Comparison of ENCODE assay signal across 22 cellular contexts in genomic region chr17:41532947-41533570, GRCh38. TPM values are rescaled to one million over a fixed set of nuclear protein-coding genes. Genes with fewer than 3 reads are reported as not detected.
DNase-seq lines count a peak whose midpoint lies in the region; ATAC-seq and TF ChIP-seq lines count a peak whose summit lies in the region.
"Had no signal": no experiment of that assay in that cellular context is flagged by ENCODE, and none has a peak within 500 bp of the region (broad histone marks: within the 10 kb centered on the region; RNA-seq: fewer than 3 reads in every experiment).

No MANE protein-coding gene starts in this region.

- H3K4me1 Mint-ChIP-seq in Calu3 (ENCODE audit: low read depth, unreplicated experiment) (peaks cover 88% of the 10 kb centered on the region), neural crest cell (no peaks in the 10 kb centered on the region)

- H3K36me3 Mint-ChIP-seq in Calu3 (ENCODE audit: insufficient read depth, unreplicated experiment) (peaks cover 31% of the 10 kb centered on the region), neural crest cell (ENCODE audit: low read depth) (no peaks in the 10 kb centered on the region)
- H3K36me3 Mint-ChIP-seq: CD4-positive, CD25-positive, alpha-beta regulatory T cell; T-cell had no signal

- no peak for DNase-seq in Calu3
- DNase-seq in neural crest cell (ENCODE audit: low read depth, low spot score): no peak
- DNase-seq in BE2C: no peak
- DNase-seq in stimulated activated CD4-positive, alpha-beta T cell treated with anti-CD3 and anti-CD28 coated beads, Interleukin-1b, Interleukin-23, amount 100 ng/mL, for 48 hours: no peak
- DNase-seq: ACHN; AML-193; Caco-2; CD4-positive, CD25-positive, alpha-beta regulatory T cell; Karpas-422; MM.1S; NCI-H1105; NCI-H1694; NCI-H510A; NCI-H82; SHP77; SK-N-SH; T-cell had no signal

- peaks cover 59% of the 10 kb centered on the region for H3K4me1 ChIP-seq in BE2C

- H3K4me3 ChIP-seq in BE2C (ENCODE audit: low read depth, low read length): no peak overlapping the region
- H3K4me3 ChIP-seq: GM23338 had no signal

- H3K4me3 Mint-ChIP-seq in Calu3 (ENCODE audit: low read depth, unreplicated experiment) (no peak overlapping the region), neural crest cell (no peak overlapping the region)
- H3K4me3 Mint-ChIP-seq: CD4-positive, CD25-positive, alpha-beta regulatory T cell; GM23338; T-cell had no signal

- intact Hi-C loops in Calu3 (cut with micrococcal nuclease; ENCODE audit: unreplicated experiment): no loop called here

- peak; percentile 31 for ATAC-seq in esophagus mucosa
- ATAC-seq in GM21529 (IDR thresholded peaks at IDR 0.05; ENCODE audit: unreplicated experiment): no peak
- no peak for ATAC-seq in GM21576 (IDR thresholded peaks at IDR 0.05; ENCODE audit: unreplicated experiment)
- ATAC-seq: GM23338, T-cell had no signal

- H3K27me3 Mint-ChIP-seq in Calu3 (ENCODE audit: unreplicated experiment): no peaks in the 10 kb centered on the region
- peaks cover 57% of the 10 kb centered on the region for H3K27me3 Mint-ChIP-seq in neural crest cell (ENCODE audit: low read depth)

- no peaks in the 10 kb centered on the region for H3K9me3 ChIP-seq in BE2C
- H3K9me3 ChIP-seq: SK-N-SH had no signal

- H3K27me3 ChIP-seq in BE2C: no peaks in the 10 kb centered on the region

- TF ChIP-seq RAD21 in Ishikawa (IDR thresholded peaks at IDR 0.05; ENCODE audit: low read depth): no peak

- no TSS peak for BruUV-seq in Calu3 (replicated peaks; lab: Mats Ljungman, UMichigan)

- TF ChIP-seq EP300 in Ishikawa (IDR thresholded peaks at IDR 0.05; ENCODE audit: borderline replicate concordance): no peak

- H3K9me3 Mint-ChIP-seq in Calu3 (ENCODE audit: low read depth, unreplicated experiment) (no peaks in the 10 kb centered on the region), neural crest cell (no peaks in the 10 kb centered on the region)
- H3K9me3 Mint-ChIP-seq: GM23338, T-cell had no signal

- CTCF ChIA-PET in Calu3 (lab: Charles Lee): interaction anchor here (0.6 to 19.2 kb wide), 6 partner anchors 8 to 130 kb away, joined by 3 to 471 read pairs (median 5); no protein-coding TSS in a partner anchor

- H3K27ac Mint-ChIP-seq in Calu3 (ENCODE audit: unreplicated experiment) (peak overlapping the region; percentile 58), neural crest cell (ENCODE audit: unreplicated experiment) (peak overlapping the region; percentile 88)
- H3K27ac Mint-ChIP-seq: CD4-positive, CD25-positive, alpha-beta regulatory T cell; GM23338; T-cell had no signal

- H3K36me3 ChIP-seq in BE2C: no peaks in the 10 kb centered on the region

- no peak for TF ChIP-seq CTCF in Calu3 (IDR thresholded peaks at IDR 0.05; ENCODE audit: unreplicated experiment)
- no peak for TF ChIP-seq CTCF in neural crest cell (conservative IDR thresholded peaks at IDR 0.05)
- TF ChIP-seq CTCF in BE2C (IDR thresholded peaks at IDR 0.05; ENCODE audit: low read depth, low read length): no peak

TF ChIP-seq in Ishikawa, 13 proteins besides CTCF, POLR2A, EP300 and RAD21:
- TF ChIP-seq TAF1 (IDR thresholded peaks at IDR 0.05; ENCODE audit: low read depth) (no peak), CREB1 (IDR thresholded peaks at IDR 0.05; ENCODE audit: low read depth) (no peak), TCF12 (IDR thresholded peaks at IDR 0.05; ENCODE audit: low read depth) (no peak), USF1 (IDR thresholded peaks at IDR 0.05) (no peak), REST (IDR thresholded peaks at IDR 0.05; ENCODE audit: low read depth) (no peak), CEBPB (IDR thresholded peaks at IDR 0.05) (peak; percentile 84), NFIC (IDR thresholded peaks at IDR 0.05) (peak; percentile 20; the same call in 1 of the 2 replicates)

RNA-seq across cellular contexts. Expression of gene KRT19, which starts 5.0 kb away (rescaled TPM):
- total RNA-seq in Calu3 (2022) (2,554 and 3,048 TPM in 2 replicates), esophagus mucosa (366 TPM), neural crest cell (0.35 and 0.80 TPM in 2 replicates)
- 23.0 TPM for polyA plus RNA-seq in BE2C (2012; ENCODE audit: insufficient read depth, insufficient read length, low read depth)
- total RNA-seq: CD4-positive, CD25-positive, alpha-beta regulatory T cell had no signal
- polyA plus RNA-seq: CD4-positive, CD25-positive, alpha-beta regulatory T cell had no signal

RNA-seq across cellular contexts. Expression of gene KRT15, which starts 14.4 kb away (rescaled TPM):
- 83.0 and 86.8 TPM in 2 replicates for total RNA-seq in Calu3 (2022)
- 2,810 TPM for total RNA-seq in esophagus mucosa
- total RNA-seq in neural crest cell: not detected in 2 replicates
- polyA plus RNA-seq in BE2C (2012; ENCODE audit: insufficient read depth, insufficient read length, low read depth): not detected
- total RNA-seq: CD4-positive, CD25-positive, alpha-beta regulatory T cell had no signal
- polyA plus RNA-seq: CD4-positive, CD25-positive, alpha-beta regulatory T cell; GM23338 had no signal

RNA-seq across cellular contexts. Expression of gene KRT13, which starts 27.6 kb away (rescaled TPM):
- total RNA-seq in Calu3 (2022) (45.7 and 323 TPM in 2 replicates), esophagus mucosa (44,686 TPM), neural crest cell (not detected in 2 replicates)
- not detected for polyA plus RNA-seq in BE2C (2012; ENCODE audit: insufficient read depth, insufficient read length, low read depth)
- total RNA-seq: Caco-2; CD4-positive, CD25-positive, alpha-beta regulatory T cell; GM23338; T-cell had no signal
- polyA plus RNA-seq: CD4-positive, CD25-positive, alpha-beta regulatory T cell; GM23338 had no signal

RNA-seq across cellular contexts. Expression of gene KRT9, which starts 38.8 kb away (rescaled TPM):
- total RNA-seq in Calu3 (2022): not detected in 2 replicates
- 0.16 TPM for total RNA-seq in esophagus mucosa
- not detected in 2 replicates for total RNA-seq in neural crest cell
- 0.19 TPM for polyA plus RNA-seq in BE2C (2012; ENCODE audit: insufficient read depth, insufficient read length, low read depth)
- total RNA-seq: Caco-2; CD4-positive, CD25-positive, alpha-beta regulatory T cell; GM23338; T-cell had no signal
- polyA plus RNA-seq: CD4-positive, CD25-positive, alpha-beta regulatory T cell; GM23338; SK-N-SH had no signal

RNA-seq across cellular contexts. Expression of gene KRT36, which starts 43.3 kb away (rescaled TPM):
- total RNA-seq in Calu3 (2022): not detected in 2 replicates
- not detected for total RNA-seq in esophagus mucosa
- not detected in 2 replicates for total RNA-seq in neural crest cell
- not detected for polyA plus RNA-seq in BE2C (2012; ENCODE audit: insufficient read depth, insufficient read length, low read depth)
- total RNA-seq: Caco-2; CD4-positive, CD25-positive, alpha-beta regulatory T cell; GM23338; T-cell had no signal
- polyA plus RNA-seq: CD4-positive, CD25-positive, alpha-beta regulatory T cell; GM23338; SK-N-SH had no signal

Comparison
In these comparisons a context has a peak if more than half of its experiments do, and no peak if none do; other contexts are left out.
1. RNA of gene KRT19, which starts 5.0 kb away (total RNA-seq): 2,554 to 3,048 TPM in Calu3 and 366 TPM in esophagus mucosa (single experiment); 0.35 to 0.80 TPM in neural crest cell; every median in the first group is over 100 times any median in the second.
2. RNA of gene KRT15, which starts 14.4 kb away (total RNA-seq): 2,810 TPM in esophagus mucosa (single experiment) and 83.0 to 86.8 TPM in Calu3; not detected in neural crest cell; every median in the first group is over 10 times any median in the second.
3. RNA of gene KRT13, which starts 27.6 kb away (total RNA-seq): 44,686 TPM in esophagus mucosa (single experiment); 45.7 to 323 TPM in Calu3 and not detected in neural crest cell; every median in the first group is over 100 times any median in the second.